In genomic region chr1:231939118-231939517, GRCh38 we compare ENCODE assay signal across 33 cellular contexts.
"Had no signal": no experiment of that assay in that cellular context is flagged by ENCODE, and none has a peak within 500 bp of the region (broad histone marks: within the 10 kb centered on the region; RNA-seq: fewer than 3 reads in every experiment).

No MANE protein-coding gene starts in this region.

- H3K9me3 ChIP-seq: adrenal gland, ascending aorta, body of pancreas, breast epithelium had no signal

- H3K4me3 ChIP-seq: adrenal gland, ascending aorta, body of pancreas, breast epithelium, cardiac muscle cell had no signal

- H3K4me1 ChIP-seq: ascending aorta, breast epithelium had no signal

- H3K27ac ChIP-seq: adrenal gland, ascending aorta, body of pancreas, brain microvascular endothelial cell, breast epithelium, cardiac muscle cell had no signal

- H3K27me3 ChIP-seq: adrenal gland, ascending aorta, brain microvascular endothelial cell, breast epithelium, cardiac muscle cell had no signal

- ATAC-seq: activated naive CD4-positive, alpha-beta T cell treated with anti-CD3 and anti-CD28 coated beads, Interleukin-2, amount 50 U/mL, for 72 hours; activated naive CD8-positive, alpha-beta T cell treated with anti-CD3 and anti-CD28 coated beads, Interleukin-2, amount 50 U/mL, for 24 hours; activated T-cell treated with anti-CD3 and anti-CD28 coated beads, Interleukin-2, amount 50 U/mL, for 4 hours; activated T-cell treated with anti-CD3 and anti-CD28 coated beads, Interleukin-2, amount 50 U/mL, for 72 hours; activated T-helper 17 cell treated with anti-CD3 and anti-CD28 coated beads, Interleukin-2, amount 50 U/mL, for 72 hours; body of pancreas had no signal

- H3K36me3 ChIP-seq: adrenal gland, ascending aorta, brain microvascular endothelial cell, breast epithelium, cardiac muscle cell had no signal

- DNase-seq: activated effector memory CD4-positive, alpha-beta T cell treated with anti-CD3 and anti-CD28 coated beads, Interleukin-2, amount 50 U/mL, for 16 hours; activated effector memory CD4-positive, alpha-beta T cell treated with Interleukin-2 at 50 U/mL for 16 hours; activated gamma-delta T cell; activated gamma-delta T cell treated with Interleukin-2 at 50 U/mL for 16 hours; activated naive CD4-positive, alpha-beta T cell; activated naive CD4-positive, alpha-beta T cell treated with anti-CD3 and anti-CD28 coated beads for 36 hours; activated naive CD4-positive, alpha-beta T cell treated with anti-CD3 and anti-CD28 coated beads, Interleukin-2, amount 10 ng/mL, durations not matched to agents 7 days and 5 days; activated naive CD4-positive, alpha-beta T cell treated with anti-CD3 and anti-CD28 coated beads, Interleukin-2, amount 50 U/mL, for 16 hours; activated naive CD4-positive, alpha-beta T cell treated with Interleukin-2 at 50 U/mL for 16 hours; activated naive CD8-positive, alpha-beta T cell treated with anti-CD3 and anti-CD28 coated beads for 36 hours; activated naive CD8-positive, alpha-beta T cell treated with anti-CD3 and anti-CD28 coated beads, Interleukin-2, amount 10 ng/mL, durations not matched to agents 7 days and 5 days; activated naive CD8-positive, alpha-beta T cell treated with anti-CD3 and anti-CD28 coated beads, Interleukin-2, amount 50 U/mL, for 24 hours; activated T-cell treated with anti-CD3 and anti-CD28 coated beads, Interleukin-2, amount 50 U/mL, for 1 hour; activated T-cell treated with anti-CD3 and anti-CD28 coated beads, Interleukin-2, amount 50 U/mL, for 24 hours; activated T-cell treated with anti-CD3 and anti-CD28 coated beads, Interleukin-2, amount 50 U/mL, for 4 hours; activated T-cell treated with anti-CD3 and anti-CD28 coated beads, Interleukin-2, amount 50 U/mL, for 48 hours; activated T-cell treated with anti-CD3 and anti-CD28 coated beads, Interleukin-2, amount 50 U/mL, for 72 hours; adrenal gland; amniotic stem cell; amygdala; anterior cingulate cortex; aorta; body of pancreas; brain microvascular endothelial cell; caudate nucleus; central memory CD4-positive, alpha-beta T cell; cerebellar nuclear complex had no signal

- FAIRE-seq: bronchial epithelial cell had no signal
